Comparison of ENCODE assay signal across 9 cellular contexts in the genomic region with DNA sequence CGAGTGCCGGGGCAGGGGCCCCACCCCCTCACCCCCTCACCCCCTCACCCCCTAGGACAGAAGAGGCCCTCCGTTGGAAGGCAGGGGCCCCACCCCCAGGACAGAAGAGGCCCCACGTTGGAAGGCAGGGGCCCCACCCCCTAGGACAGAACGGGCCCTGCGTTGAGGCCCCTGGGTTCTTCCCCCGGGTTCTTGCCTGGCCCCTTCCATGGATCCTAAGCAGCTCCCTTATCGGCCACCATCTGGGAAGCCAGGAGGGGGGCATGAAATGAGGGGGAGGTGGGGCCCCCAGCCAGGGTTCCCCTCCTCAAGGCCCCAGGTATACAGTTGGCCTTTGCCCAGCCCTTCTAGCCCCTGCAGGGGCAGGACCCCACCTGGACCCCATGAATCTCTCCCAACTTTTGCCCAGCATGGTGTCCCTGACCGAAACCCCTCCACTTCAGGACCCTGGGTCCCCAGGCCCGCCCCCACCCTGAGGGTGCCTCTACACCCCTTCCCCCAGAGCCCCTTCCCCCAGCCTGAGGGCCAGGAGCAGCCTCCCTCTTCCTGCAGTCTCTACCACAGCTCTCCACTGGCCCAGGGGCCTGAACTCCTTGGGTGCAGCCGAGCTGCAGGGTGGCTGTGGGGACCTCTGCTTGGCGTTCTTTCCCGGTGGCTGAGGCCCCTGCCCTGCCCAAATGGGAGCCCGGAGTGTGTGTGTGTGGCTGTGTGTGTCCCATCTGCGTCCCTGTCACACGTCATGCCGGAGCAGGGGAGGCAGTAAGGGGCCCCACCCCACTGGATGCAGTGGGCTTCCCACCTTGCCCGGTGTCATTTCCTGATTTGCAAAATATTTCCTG. TPM values are rescaled to one million over a fixed set of nuclear protein-coding genes. Genes with fewer than 3 reads are reported as not detected.
A peak's percentile ranks its signal among the peaks of the same experiment; 100 is the strongest.
DNase-seq lines count a peak whose midpoint lies in the region; ATAC-seq and TF ChIP-seq lines count a peak whose summit lies in the region.
"Had no signal": no experiment of that assay in that cellular context is flagged by ENCODE, and none has a peak within 500 bp of the region (broad histone marks: within the 10 kb centered on the region; RNA-seq: fewer than 3 reads in every experiment).

No MANE protein-coding gene starts in this region.

- H3K9ac ChIP-seq in endodermal cell (ENCODE audit: extremely low read depth, low read length, poor library complexity, severe bottlenecking): no peak overlapping the region

- peaks cover 17% of the 10 kb centered on the region for H3K4me1 ChIP-seq in endodermal cell (ENCODE audit: control insufficient read depth, insufficient read depth, low read length)
- H3K4me1 ChIP-seq in thoracic aorta (ENCODE audit: control insufficient read depth in 1 of 2, low read depth in 2 of 2): peaks cover 14 to 52% of the 10 kb centered on the region in 2 donors

- H3K4me3 ChIP-seq in endodermal cell (ENCODE audit: low read length) (no peak overlapping the region), thoracic aorta (no peak overlapping the region)

- peak; percentile 74 for DNase-seq in HuH-7.5 (ENCODE audit: low spot score)
- peak; percentile 67 for DNase-seq in endodermal cell
- DNase-seq in mesothelial cell of epicardium (ENCODE audit: low spot score in 2 of 2, unreplicated experiment in 2 of 2): no peak
- DNase-seq in thoracic aorta (ENCODE audit: low spot score): no peak
- DNase-seq in globus pallidus (ENCODE audit: low spot score): no peak
- DNase-seq in left lobe of liver (ENCODE audit: low spot score): no peak
- DNase-seq in kidney glomerular epithelial cell (lab: John Stamatoyannopoulos, UW): no peak

- H3K27ac Mint-ChIP-seq in endodermal cell (no peak overlapping the region), mesothelial cell of epicardium (peak overlapping the region; percentile 92)

- H3K9me3 Mint-ChIP-seq in endodermal cell (peaks cover 3% of the 10 kb centered on the region), mesothelial cell of epicardium (no peaks in the 10 kb centered on the region)

- H3K4me3 Mint-ChIP-seq in endodermal cell (no peak overlapping the region), mesothelial cell of epicardium (peak overlapping the region; percentile 10)

- H3K9me3 ChIP-seq in endodermal cell (ENCODE audit: control insufficient read depth, low read length) (no peaks in the 10 kb centered on the region), thoracic aorta (no peaks in the 10 kb centered on the region)

- H3K4me1 Mint-ChIP-seq in endodermal cell (peaks cover 12% of the 10 kb centered on the region), mesothelial cell of epicardium (peaks cover 52% of the 10 kb centered on the region)

- peaks cover 11% of the 10 kb centered on the region for H3K27me3 ChIP-seq in endodermal cell (ENCODE audit: control insufficient read depth, insufficient read depth, low read length, poor library complexity, severe bottlenecking)
- no peaks in the 10 kb centered on the region for H3K27me3 ChIP-seq in thoracic aorta (replicated peaks; ENCODE audit: insufficient read depth)

- peak overlapping the region; percentile 79 for H3K27ac ChIP-seq in endodermal cell (ENCODE audit: low read depth, low read length)
- peak overlapping the region; percentile 75 to 83 for H3K27ac ChIP-seq in thoracic aorta

- no peaks in the 10 kb centered on the region for H3K36me3 ChIP-seq in endodermal cell (ENCODE audit: control insufficient read depth, insufficient read depth, low read length)
- H3K36me3 ChIP-seq in thoracic aorta: no peaks in the 10 kb centered on the region

- ATAC-seq in thoracic aorta (ENCODE audit: insufficient number of reproducible peaks, low FRiP score, low read depth): no peak
- ATAC-seq in left lobe of liver: no peak
- ATAC-seq in HG03135 (IDR thresholded peaks at IDR 0.05; ENCODE audit: unreplicated experiment): no peak

- 78 to 80% methylated on average over 4 to 16 of the region's 18 CpGs for WGBS in endodermal cell (ENCODE audit: insufficient coverage in 1 of 2, insufficient read length in 1 of 2), 2 experiments

- H3K36me3 Mint-ChIP-seq in endodermal cell (ENCODE audit: low read depth) (no peaks in the 10 kb centered on the region), mesothelial cell of epicardium (no peaks in the 10 kb centered on the region)

- TF ChIP-seq CTCF in endodermal cell (conservative IDR thresholded peaks at IDR 0.05) (no peak), mesothelial cell of epicardium (IDR thresholded peaks at IDR 0.05; ENCODE audit: unreplicated experiment) (no peak), thoracic aorta (IDR thresholded peaks at IDR 0.05) (no peak)

- H3K27me3 Mint-ChIP-seq in endodermal cell (ENCODE audit: insufficient read depth) (peaks cover 4% of the 10 kb centered on the region), mesothelial cell of epicardium (ENCODE audit: low read depth) (no peaks in the 10 kb centered on the region)

RNA-seq across cellular contexts. Expression of gene VWA1, which starts 4.3 kb away (rescaled TPM):
- total RNA-seq in endodermal cell (10 to 100 TPM; 12.7 to 17.4 TPM), mesothelial cell of epicardium (57.0 to 59.1 TPM (median 57.7 TPM) in 3 replicates), thoracic aorta (10 to 100 TPM; 21.7 to 23.6 TPM), left lobe of liver (91.0 TPM)
- 10.3 TPM for polyA plus RNA-seq in endodermal cell (2013, experiment 1 of 2)
- 5.6 TPM for polyA plus RNA-seq in endodermal cell (2013, experiment 2 of 2)

RNA-seq across cellular contexts. Expression of gene ANKRD65, which starts 10.1 kb away (rescaled TPM):
- total RNA-seq in endodermal cell: 1 to 10 TPM; 1.6 TPM
- 0.78 TPM for polyA plus RNA-seq in endodermal cell (2013, experiment 1 of 2)
- 1.7 TPM for polyA plus RNA-seq in endodermal cell (2013, experiment 2 of 2)
- 10.9 to 12.3 TPM (median 11.3 TPM) in 3 replicates for total RNA-seq in mesothelial cell of epicardium
- under 1 TPM in 1 of 2 donors, not detected in 1; 0.68 TPM for total RNA-seq in thoracic aorta
- total RNA-seq in left lobe of liver: 1.0 TPM
- total RNA-seq: H4 had no signal

RNA-seq across cellular contexts. Expression of gene ATAD3C, which starts 18.3 kb away (rescaled TPM):
- total RNA-seq in endodermal cell (under 1 TPM; 0.55 TPM), mesothelial cell of epicardium (2.2 to 3.9 TPM (median 2.9 TPM) in 3 replicates), thoracic aorta (under 1 TPM in 1 of 2 donors, not detected in 1; 0.27 TPM), left lobe of liver (2.9 TPM)
- polyA plus RNA-seq in endodermal cell (2013, experiment 1 of 2): 0.78 TPM
- polyA plus RNA-seq in endodermal cell (2013, experiment 2 of 2): 0.21 TPM
- total RNA-seq: H4 had no signal

RNA-seq across cellular contexts. Expression of gene MRPL20, which starts 24.1 kb away (rescaled TPM):
- total RNA-seq in endodermal cell (100 to 1,000 TPM; 109 to 129 TPM), mesothelial cell of epicardium (87.9 to 98.2 TPM (median 94.7 TPM) in 3 replicates), thoracic aorta (100 to 1,000 TPM in 1 of 2 donors, 10 to 100 TPM in 1; 96.9 to 121 TPM), left lobe of liver (52.9 TPM)
- 104 TPM for polyA plus RNA-seq in endodermal cell (2013, experiment 1 of 2)
- 98.2 TPM for polyA plus RNA-seq in endodermal cell (2013, experiment 2 of 2)

RNA-seq across cellular contexts. Expression of gene CCNL2, which starts 32.1 kb away (rescaled TPM):
- total RNA-seq in endodermal cell: 100 to 1,000 TPM; 187 to 244 TPM
- 255 TPM for polyA plus RNA-seq in endodermal cell (2013, experiment 1 of 2)
- polyA plus RNA-seq in endodermal cell (2013, experiment 2 of 2): 217 TPM
- 396 to 423 TPM (median 405 TPM) in 3 replicates for total RNA-seq in mesothelial cell of epicardium
- 100 to 1,000 TPM; 214 to 313 TPM for total RNA-seq in thoracic aorta
- total RNA-seq in left lobe of liver: 127 TPM

Comparison
In these comparisons a context has a peak if more than half of its experiments do, and no peak if none do; other contexts are left out.
1. DNase-seq: peak in HuH-7.5 (single experiment) and endodermal cell (single experiment); none in mesothelial cell of epicardium (0 of 2), thoracic aorta (single experiment), globus pallidus (single experiment), left lobe of liver (single experiment) and kidney glomerular epithelial cell (single experiment).